Comparison of ENCODE assay signal across 15 cellular contexts in the genomic region with DNA sequence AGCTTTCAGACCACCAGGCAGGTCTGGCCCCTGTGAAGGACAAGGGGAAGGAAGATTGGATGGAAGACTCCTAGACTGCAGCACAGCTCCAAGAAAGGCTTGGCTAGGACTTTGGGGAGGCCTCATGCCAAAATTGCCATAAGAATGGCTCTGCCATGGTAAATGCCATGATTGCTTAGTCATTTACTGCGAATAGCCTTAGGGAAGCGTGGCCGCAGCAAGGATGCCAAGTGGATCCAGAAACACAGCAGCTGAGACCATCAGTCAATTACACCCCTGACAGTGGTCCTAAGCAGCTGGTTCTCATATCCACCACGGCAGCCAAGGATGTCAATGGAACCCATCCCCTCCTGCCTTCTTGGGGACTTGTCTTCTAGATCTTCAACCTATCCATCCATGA.
A peak's percentile ranks its signal among the peaks of the same experiment; 100 is the strongest.
DNase-seq lines count a peak whose midpoint lies in the region; ATAC-seq and TF ChIP-seq lines count a peak whose summit lies in the region.
"Had no signal": no experiment of that assay in that cellular context is flagged by ENCODE, and none has a peak within 500 bp of the region (broad histone marks: within the 10 kb centered on the region; RNA-seq: fewer than 3 reads in every experiment).

No MANE protein-coding gene starts in this region.

- peaks cover 7% of the 10 kb centered on the region for H3K4me1 ChIP-seq in SJCRH30
- no peaks in the 10 kb centered on the region for H3K4me1 ChIP-seq in endodermal cell (ENCODE audit: control insufficient read depth, insufficient read depth, low read length)
- no peaks in the 10 kb centered on the region for H3K4me1 ChIP-seq in psoas muscle

- H3K36me3 ChIP-seq in SJCRH30 (no peaks in the 10 kb centered on the region), endodermal cell (ENCODE audit: control insufficient read depth, insufficient read depth, low read length) (no peaks in the 10 kb centered on the region), psoas muscle (ENCODE audit: insufficient read depth in 1 of 2, low read depth in 1 of 2) (no peaks in the 10 kb centered on the region)
- H3K36me3 ChIP-seq: BLaER1 treated with 17β-estradiol and CSF1 and Interleukin-3, amounts not matched to agents 10 nM and 100 nM had no signal

- H3K9me3 Mint-ChIP-seq in endodermal cell, result peaks cover 2% of the 10 kb centered on the region

- DNase-seq in M059J (ENCODE audit: low read depth), result peak; percentile 71
- peak; percentile 73 to 82 for DNase-seq in SJCRH30
- peak; percentile 13 for DNase-seq in endodermal cell
- DNase-seq in psoas muscle, result no peak
- DNase-seq in EL, result no peak
- DNase-seq in COR-L47 (lab: John Stamatoyannopoulos, UW), result no peak
- no peak for DNase-seq in NOMO-1 treated with DMSO at 0.1 percent for 48 hours (lab: John Stamatoyannopoulos, UW; ENCODE audit: unreplicated experiment)
- DNase-seq: ACHN; CD4-positive, CD25-positive, alpha-beta regulatory T cell; DMS79 treated with DMSO at 0.1 percent for 48 hours; GF-D8 had no signal

- H3K4me3 Mint-ChIP-seq in endodermal cell, result no peak overlapping the region
- H3K4me3 Mint-ChIP-seq: CD4-positive, CD25-positive, alpha-beta regulatory T cell had no signal

- H3K27me3 Mint-ChIP-seq in endodermal cell (ENCODE audit: insufficient read depth), result no peaks in the 10 kb centered on the region
- H3K27me3 Mint-ChIP-seq: CD4-positive, CD25-positive, alpha-beta regulatory T cell had no signal

- H3K36me3 Mint-ChIP-seq in endodermal cell (ENCODE audit: low read depth), result no peaks in the 10 kb centered on the region
- H3K36me3 Mint-ChIP-seq: CD4-positive, CD25-positive, alpha-beta regulatory T cell had no signal

- H3K27me3 ChIP-seq in SJCRH30 (no peaks in the 10 kb centered on the region), endodermal cell (ENCODE audit: control insufficient read depth, insufficient read depth, low read length, poor library complexity, severe bottlenecking) (no peaks in the 10 kb centered on the region), psoas muscle (ENCODE audit: insufficient read depth in 3 of 3, low read length in 2 of 3) (no peaks in the 10 kb centered on the region)
- H3K27me3 ChIP-seq: BLaER1 treated with 17β-estradiol and CSF1 and Interleukin-3, amounts not matched to agents 10 nM and 100 nM had no signal

- H3K4me1 Mint-ChIP-seq in endodermal cell, result peaks cover 4% of the 10 kb centered on the region
- H3K4me1 Mint-ChIP-seq: CD4-positive, CD25-positive, alpha-beta regulatory T cell had no signal

- 94 to 95% methylated on average over 4 of the region's 4 CpGs for WGBS in endodermal cell (ENCODE audit: insufficient coverage in 1 of 2, insufficient read length in 1 of 2), 2 experiments
- WGBS in psoas muscle, 3 donors, result 27 to 39% (median 27%) methylated on average over 4 of the region's 4 CpGs

- intact Hi-C loops in psoas muscle (cut with DNase I), result no loop called here

- H3K9me3 ChIP-seq in SJCRH30 (replicated peaks) (no peaks in the 10 kb centered on the region), endodermal cell (ENCODE audit: control insufficient read depth, low read length) (no peaks in the 10 kb centered on the region), psoas muscle (no peaks in the 10 kb centered on the region)
- H3K9me3 ChIP-seq: BLaER1 treated with 17β-estradiol and CSF1 and Interleukin-3, amounts not matched to agents 10 nM and 100 nM had no signal

- H3K9ac ChIP-seq in endodermal cell (ENCODE audit: extremely low read depth, low read length, poor library complexity, severe bottlenecking), result no peak overlapping the region
- H3K9ac ChIP-seq: BLaER1 treated with 17β-estradiol and CSF1 and Interleukin-3, amounts not matched to agents 10 nM and 100 nM had no signal

- H3K27ac ChIP-seq in SJCRH30 (no peak overlapping the region), endodermal cell (ENCODE audit: low read depth, low read length) (no peak overlapping the region), psoas muscle (no peak overlapping the region)
- H3K27ac ChIP-seq: BLaER1 treated with 17β-estradiol and CSF1 and Interleukin-3, amounts not matched to agents 10 nM and 100 nM; HL-60 had no signal

- no peak for TF ChIP-seq CTCF in endodermal cell (conservative IDR thresholded peaks at IDR 0.05)
- TF ChIP-seq CTCF in psoas muscle (IDR thresholded peaks at IDR 0.05), result no peak

- H3K4me3 ChIP-seq in SJCRH30 (no peak overlapping the region), endodermal cell (ENCODE audit: low read length) (no peak overlapping the region), psoas muscle (no peak overlapping the region)
- H3K4me3 ChIP-seq: BLaER1 treated with 17β-estradiol and CSF1 and Interleukin-3, amounts not matched to agents 10 nM and 100 nM had no signal

- no peak overlapping the region for H3K27ac Mint-ChIP-seq in endodermal cell
- H3K27ac Mint-ChIP-seq: CD4-positive, CD25-positive, alpha-beta regulatory T cell had no signal

- ATAC-seq in psoas muscle (peak; percentile 47 to 82 (median 70)), GM21825 (IDR thresholded peaks at IDR 0.05; ENCODE audit: unreplicated experiment) (no peak)
- ATAC-seq: HCT116 had no signal

Comparison
In these comparisons a context has a peak if more than half of its experiments do, and no peak if none do; other contexts are left out.
1. DNase-seq: peak in M059J (single experiment), SJCRH30 (2 of 2) and endodermal cell (single experiment); none in psoas muscle (0 of 2), EL (single experiment), COR-L47 (single experiment) and NOMO-1 treated with DMSO at 0.1 percent for 48 hours (single experiment).